ENCODE assay signal across 8 cellular contexts in genomic region chr1:33182452-33182851, GRCh38. TPM values are rescaled to one million over a fixed set of nuclear protein-coding genes. Genes with fewer than 3 reads are reported as not detected.
DNase-seq lines count a peak whose midpoint lies in the region; ATAC-seq and TF ChIP-seq lines count a peak whose summit lies in the region.

No MANE protein-coding gene starts in this region.

- H3K4me1 Mint-ChIP-seq in endothelial cell (ENCODE audit: unreplicated experiment), result peaks cover 14% of the 10 kb centered on the region

- no CpG with 5 or more reads among the region's 4 CpGs for WGBS in trophoblast cell (ENCODE audit: extremely low coverage, insufficient coverage, insufficient read length)

- H3K4me3 ChIP-seq in NT2/D1 (ENCODE audit: insufficient read length, low read depth) (peak overlapping the region; percentile 3), trophoblast cell (ENCODE audit: low read depth, low read length) (no peak overlapping the region)

- no peak overlapping the region for H2BK5ac ChIP-seq in trophoblast cell (ENCODE audit: low read depth, low read length, poor library complexity)

- H3K9ac ChIP-seq in NT2/D1 (ENCODE audit: insufficient read length, low read depth) (no peak overlapping the region), trophoblast cell (ENCODE audit: low read length) (no peak overlapping the region)

- no peak overlapping the region for H3K4ac ChIP-seq in trophoblast cell (ENCODE audit: low read depth, low read length)

- H2BK120ac ChIP-seq in trophoblast cell (ENCODE audit: insufficient read depth, low read length, poor library complexity), result no peak overlapping the region

- peaks cover 7% of the 10 kb centered on the region for H3K36me3 Mint-ChIP-seq in endothelial cell (ENCODE audit: low read depth, unreplicated experiment)

- H3K36me3 ChIP-seq in NT2/D1 (ENCODE audit: insufficient read depth, insufficient read length, low read length), result no peaks in the 10 kb centered on the region
- no peaks in the 10 kb centered on the region for H3K36me3 ChIP-seq in trophoblast cell (ENCODE audit: control insufficient read depth in 1 of 2, insufficient read depth in 2 of 2, low read length in 2 of 2)

- peak; percentile 25 for DNase-seq in NCI-H748 (lab: John Stamatoyannopoulos, UW; ENCODE audit: unreplicated experiment)
- DNase-seq in NCI-H748 treated with DMSO at 0.1 percent for 48 hours (lab: John Stamatoyannopoulos, UW), result no peak
- no peak for DNase-seq in NT2/D1 (ENCODE audit: low read depth, low spot score)
- no peak for DNase-seq in endothelial cell (ENCODE audit: low spot score)
- DNase-seq in trophoblast cell, result no peak
- no peak for DNase-seq in effector CD4-positive, alpha-beta T cell
- DNase-seq in GM19240 (ENCODE audit: insufficient read length, low spot score), result no peak

- H3K27me3 ChIP-seq in NT2/D1 (ENCODE audit: insufficient read depth, insufficient read length) (peaks cover 15% of the 10 kb centered on the region), trophoblast cell (ENCODE audit: insufficient read depth, low read length) (no peaks in the 10 kb centered on the region)

- TF ChIP-seq CTCF in endothelial cell (IDR thresholded peaks at IDR 0.05; ENCODE audit: unreplicated experiment), result no peak

- peak overlapping the region; percentile 87 for H3K4me3 Mint-ChIP-seq in endothelial cell (ENCODE audit: unreplicated experiment)

- H3K79me2 ChIP-seq in trophoblast cell (ENCODE audit: control insufficient read depth, insufficient read depth, low read length, poor library complexity), result no peaks in the 10 kb centered on the region

- no peak overlapping the region for H2AK5ac ChIP-seq in trophoblast cell (ENCODE audit: low read length)

- H4K12ac ChIP-seq in trophoblast cell (ENCODE audit: low read depth, low read length), result no peak overlapping the region

- H3K9me3 ChIP-seq in NT2/D1 (ENCODE audit: insufficient read depth, low read length) (no peaks in the 10 kb centered on the region), trophoblast cell (ENCODE audit: insufficient read depth, low read depth, low read length) (peaks cover 4% of the 10 kb centered on the region)

- peaks cover 2% of the 10 kb centered on the region for H3K79me1 ChIP-seq in trophoblast cell (ENCODE audit: low read length)

- peak overlapping the region; percentile 99 for H3K4me2 ChIP-seq in trophoblast cell (ENCODE audit: low read length)

- H2BK12ac ChIP-seq in trophoblast cell (ENCODE audit: low read length), result no peak overlapping the region

- H3K27me3 Mint-ChIP-seq in endothelial cell (ENCODE audit: unreplicated experiment), result peaks cover 9% of the 10 kb centered on the region

- H3K27ac ChIP-seq in trophoblast cell (ENCODE audit: low read depth, low read length), result no peak overlapping the region

- H4K91ac ChIP-seq in trophoblast cell (ENCODE audit: low read depth, low read length), result no peak overlapping the region

- H3K4me1 ChIP-seq in NT2/D1 (ENCODE audit: insufficient read depth, insufficient read length) (peaks cover 8% of the 10 kb centered on the region), trophoblast cell (ENCODE audit: control insufficient read depth in 1 of 2, insufficient read depth in 2 of 2, low read length in 2 of 2) (peaks cover 9 to 12% of the 10 kb centered on the region in 2 experiments)

- no peak overlapping the region for H3K27ac Mint-ChIP-seq in endothelial cell (ENCODE audit: unreplicated experiment)

- H3K23ac ChIP-seq in trophoblast cell (ENCODE audit: low read length), result no peak overlapping the region

- H3K18ac ChIP-seq in trophoblast cell (ENCODE audit: low read length), result no peak overlapping the region

- H4K8ac ChIP-seq in trophoblast cell (ENCODE audit: low read depth, low read length), result no peak overlapping the region

- no peak overlapping the region for H2AFZ ChIP-seq in trophoblast cell (ENCODE audit: insufficient read depth, low read length, poor library complexity)

- H3K9me3 Mint-ChIP-seq in endothelial cell (ENCODE audit: unreplicated experiment), result no peaks in the 10 kb centered on the region

- ATAC-seq in HG02981 (IDR thresholded peaks at IDR 0.05; ENCODE audit: unreplicated experiment), result no peak

- H3K14ac ChIP-seq in trophoblast cell (ENCODE audit: low read length), result no peak overlapping the region

RNA-seq across cellular contexts. Expression of gene TRIM62, which starts 0.6 kb away (rescaled TPM):
- 10.8 TPM for total RNA-seq in endothelial cell (ENCODE audit: unreplicated experiment)
- polyA plus RNA-seq in trophoblast cell (2013), result 4.7 and 4.8 TPM in 2 replicates
